In genomic region chr6:5439749-5440148, GRCh38 we compare ENCODE assay signal across 28 cellular contexts.
DNase-seq lines count a peak whose midpoint lies in the region; ATAC-seq, FAIRE-seq and TF ChIP-seq lines count a peak whose summit lies in the region.
"Had no signal": no experiment of that assay in that cellular context is flagged by ENCODE, and none has a peak within 500 bp of the region (broad histone marks: within the 10 kb centered on the region; RNA-seq: fewer than 3 reads in every experiment).

No MANE protein-coding gene starts in this region.

- ATAC-seq in activated CD4-positive, CD25-positive, alpha-beta regulatory T cell treated with anti-CD3 and anti-CD28 coated beads, Interleukin-2, amount 50 U/mL, for 24 hours = no peak
- ATAC-seq in HG02885 (IDR thresholded peaks at IDR 0.05; ENCODE audit: poor library complexity, unreplicated experiment) (no peak), natural killer cell (no peak)
- ATAC-seq: activated T-helper 17 cell treated with anti-CD3 and anti-CD28 coated beads, Interleukin-2, amount 50 U/mL, for 72 hours; gastroesophageal sphincter; naive thymus-derived CD4-positive, alpha-beta T cell had no signal

- H2BK5ac ChIP-seq in mesendoderm (ENCODE audit: low read length) = no peak overlapping the region

- no peak overlapping the region for H2BK15ac ChIP-seq in mesendoderm (replicated peaks; ENCODE audit: low read depth)

- FAIRE-seq in H54 (lab: Jason Lieb, UNC) = peak; percentile 38
- FAIRE-seq: GM12892 had no signal

- H3K23ac ChIP-seq in mesendoderm (ENCODE audit: low read length) = peak overlapping the region; percentile 9

- H3K9me3 Mint-ChIP-seq in natural killer cell = peaks cover 0 to 5% of the 10 kb centered on the region in 2 donors

- intact Hi-C loops in natural killer cell (cut with micrococcal nuclease) = no loop called here

- H3K4me2 ChIP-seq in mesendoderm (ENCODE audit: low read length) = no peak overlapping the region

- no peak overlapping the region for H2AK5ac ChIP-seq in mesendoderm (ENCODE audit: low read length)

- no peaks in the 10 kb centered on the region for H3K79me1 ChIP-seq in mesendoderm (ENCODE audit: low read length)

- no peak overlapping the region for H3K9ac ChIP-seq in mesendoderm (ENCODE audit: low read length)
- H3K9ac ChIP-seq: GM23248 had no signal

- H3K4me3 Mint-ChIP-seq in natural killer cell = no peak overlapping the region
- H3K4me3 Mint-ChIP-seq: activated naive CD8-positive, alpha-beta T cell treated with anti-CD3 and anti-CD28 coated beads, Interleukin-2, amount 10 ng/mL, durations not matched to agents 7 days and 5 days; activated T-helper 17 cell treated with anti-CD3 and anti-CD28 coated beads, Interleukin-2, amount 50 U/mL, for 72 hours; T-helper 1 cell treated with Interleukin-12 subunit alpha and Interleukin-12 subunit beta and Interleukin-4 antibody, amounts not matched to agents 30 μg/mL and 1 μg/mL, for 36 hours had no signal

- TF ChIP-seq CTCF in choroid plexus epithelial cell (conservative IDR thresholded peaks at IDR 0.05; ENCODE audit: low read depth, low read length) = no peak
- TF ChIP-seq CTCF in natural killer cell (IDR thresholded peaks at IDR 0.05) = no peak

- H4K5ac ChIP-seq in mesendoderm (ENCODE audit: low read length) = no peak overlapping the region

- H3K18ac ChIP-seq in mesendoderm (ENCODE audit: low read length) = peak overlapping the region; percentile 68

- H3K27ac Mint-ChIP-seq in natural killer cell = no peak overlapping the region
- H3K27ac Mint-ChIP-seq: activated naive CD8-positive, alpha-beta T cell treated with anti-CD3 and anti-CD28 coated beads, Interleukin-2, amount 10 ng/mL, durations not matched to agents 7 days and 5 days; activated T-helper 17 cell treated with anti-CD3 and anti-CD28 coated beads, Interleukin-2, amount 50 U/mL, for 72 hours; T-helper 1 cell treated with Interleukin-12 subunit alpha and Interleukin-12 subunit beta and Interleukin-4 antibody, amounts not matched to agents 30 μg/mL and 1 μg/mL, for 36 hours had no signal

- no CpG with 5 or more reads among the region's 3 CpGs for WGBS in mesendoderm (ENCODE audit: extremely low coverage, insufficient coverage, low lambda C conversion rate)

- no peak for TF ChIP-seq POLR2A in H54 (IDR thresholded peaks at IDR 0.05; ENCODE audit: low read depth, low read length)

- DNase-seq in H54 (ENCODE audit: insufficient read length, low spot score) (no peak), NCI-H2029 treated with DMSO at 0.1 percent for 48 hours (lab: John Stamatoyannopoulos, UW) (peak; percentile 83), choroid plexus epithelial cell (ENCODE audit: low read depth) (peak; percentile 14), mesendoderm (no peak), natural killer cell (no peak)
- DNase-seq: activated CD4-positive, alpha-beta T cell treated with anti-CD3 and anti-CD28 coated beads, Interleukin-2, amount 50 U/mL, for 1 hour; activated CD8-positive, alpha-beta memory T cell treated with anti-CD3 and anti-CD28 coated beads, Interleukin-2, amount 50 U/mL, for 4 hours; activated naive CD8-positive, alpha-beta T cell treated with anti-CD3 and anti-CD28 coated beads, Interleukin-2, amount 10 ng/mL, durations not matched to agents 7 days and 5 days; cerebellar nuclear complex; DMS79 treated with DMSO at 0.1 percent for 48 hours; effector CD8-positive, alpha-beta T cell; GM23248; kidney glomerular epithelial cell; naive thymus-derived CD4-positive, alpha-beta T cell; NCI-H2171; NCI-H774; OCI-M1; right lobe of liver; SJCRH30; stomach had no signal

- H2BK120ac ChIP-seq in mesendoderm (ENCODE audit: low read depth, low read length) = no peak overlapping the region

- H3K4ac ChIP-seq in mesendoderm (ENCODE audit: low read depth, low read length) = no peak overlapping the region

- H3K56ac ChIP-seq in mesendoderm (ENCODE audit: low read length) = no peak overlapping the region

- H4K8ac ChIP-seq in mesendoderm (ENCODE audit: low read depth, low read length) = peak overlapping the region; percentile 65

- no peak overlapping the region for H3K4me3 ChIP-seq in choroid plexus epithelial cell (ENCODE audit: low read depth, low read length)
- no peak overlapping the region for H3K4me3 ChIP-seq in mesendoderm (ENCODE audit: low read length)
- H3K4me3 ChIP-seq: esophagus muscularis mucosa, gastroesophageal sphincter, GM23248, right lobe of liver, SJCRH30, stomach, tibial nerve had no signal

- no peaks in the 10 kb centered on the region for H3K79me2 ChIP-seq in mesendoderm (ENCODE audit: control insufficient read depth, insufficient read depth, low read length)

- peaks cover 0 to 6% of the 10 kb centered on the region in 2 donors for H3K4me1 Mint-ChIP-seq in natural killer cell

- H3K36me3 Mint-ChIP-seq in natural killer cell = peaks cover 18% of the 10 kb centered on the region

- H3K4me1 ChIP-seq in mesendoderm (ENCODE audit: control insufficient read depth, low read depth, low read length) = peaks cover 2% of the 10 kb centered on the region
- H3K4me1 ChIP-seq: SJCRH30 had no signal

- no peaks in the 10 kb centered on the region for H3K36me3 ChIP-seq in mesendoderm (ENCODE audit: control insufficient read depth, insufficient read depth, low read length)
- H3K36me3 ChIP-seq: esophagus muscularis mucosa, right lobe of liver, SJCRH30 had no signal

- H3K27me3 Mint-ChIP-seq in natural killer cell (ENCODE audit: low read depth in 2 of 2) = no peaks in the 10 kb centered on the region
- H3K27me3 Mint-ChIP-seq: activated naive CD8-positive, alpha-beta T cell treated with anti-CD3 and anti-CD28 coated beads, Interleukin-2, amount 10 ng/mL, durations not matched to agents 7 days and 5 days; activated T-helper 17 cell treated with anti-CD3 and anti-CD28 coated beads, Interleukin-2, amount 50 U/mL, for 72 hours; naive thymus-derived CD4-positive, alpha-beta T cell had no signal

- H3K27ac ChIP-seq in mesendoderm (ENCODE audit: low read depth, low read length) = no peak overlapping the region
- H3K27ac ChIP-seq: esophagus muscularis mucosa, gastroesophageal sphincter, GM23248, right lobe of liver, SJCRH30, stomach, tibial nerve had no signal

- H3K27me3 ChIP-seq in mesendoderm (ENCODE audit: insufficient read depth, low read length, poor library complexity) = no peaks in the 10 kb centered on the region
- H3K27me3 ChIP-seq: esophagus muscularis mucosa, gastroesophageal sphincter, right lobe of liver, SJCRH30, stomach, tibial nerve had no signal

Comparison
In these comparisons a context has a peak if more than half of its experiments do, and no peak if none do; other contexts are left out.
1. DNase-seq: peak in NCI-H2029 treated with DMSO at 0.1 percent for 48 hours (single experiment) and choroid plexus epithelial cell (single experiment); none in H54 (single experiment), mesendoderm (single experiment) and natural killer cell (single experiment).